Comparison of ENCODE assay signal across 8 cellular contexts in genomic region chr15:83206387-83206970, GRCh38. TPM values are rescaled to one million over a fixed set of nuclear protein-coding genes. Genes with fewer than 3 reads are reported as not detected.
DNase-seq lines count a peak whose midpoint lies in the region; ATAC-seq and TF ChIP-seq lines count a peak whose summit lies in the region.

No MANE protein-coding gene starts in this region.

- H3K9me3 ChIP-seq in T-helper 17 cell (ENCODE audit: control insufficient read depth, low read length, poor library complexity, severe bottlenecking) (no peaks in the 10 kb centered on the region), esophagus muscularis mucosa (no peaks in the 10 kb centered on the region)

- H3K36me3 Mint-ChIP-seq in activated CD4-positive, alpha-beta T cell treated with anti-CD3 and anti-CD28 coated beads, Interleukin-2, amount 10 ng/mL, durations not matched to agents 24 days and 14 days (ENCODE audit: low read depth), result peaks cover 5% of the 10 kb centered on the region
- H3K36me3 Mint-ChIP-seq in T-helper 17 cell (ENCODE audit: low read depth) (peaks cover 3% of the 10 kb centered on the region), nephron (ENCODE audit: low read depth) (no peaks in the 10 kb centered on the region)

- no peak for TF ChIP-seq EP300 in esophagus muscularis mucosa (IDR thresholded peaks at IDR 0.05)

- no peaks in the 10 kb centered on the region for H3K27me3 ChIP-seq in esophagus muscularis mucosa

- peaks cover 20% of the 10 kb centered on the region for H3K4me1 Mint-ChIP-seq in activated CD4-positive, alpha-beta T cell treated with anti-CD3 and anti-CD28 coated beads, Interleukin-2, amount 10 ng/mL, durations not matched to agents 24 days and 14 days
- H3K4me1 Mint-ChIP-seq in T-helper 17 cell (peaks cover 20% of the 10 kb centered on the region), nephron (peaks cover 51% of the 10 kb centered on the region)

- H3K9me3 Mint-ChIP-seq in activated CD4-positive, alpha-beta T cell treated with anti-CD3 and anti-CD28 coated beads, Interleukin-2, amount 10 ng/mL, durations not matched to agents 24 days and 14 days, result no peaks in the 10 kb centered on the region
- no peaks in the 10 kb centered on the region for H3K9me3 Mint-ChIP-seq in nephron

- H3K27me3 Mint-ChIP-seq in activated CD4-positive, alpha-beta T cell treated with anti-CD3 and anti-CD28 coated beads, Interleukin-2, amount 10 ng/mL, durations not matched to agents 24 days and 14 days, result peaks cover 30% of the 10 kb centered on the region
- H3K27me3 Mint-ChIP-seq in T-helper 17 cell, result peaks cover 23% of the 10 kb centered on the region
- H3K27me3 Mint-ChIP-seq in nephron (ENCODE audit: low read depth), result no peaks in the 10 kb centered on the region

- no peak for ATAC-seq in T-helper 17 cell
- ATAC-seq in omental fat pad (ENCODE audit: low FRiP score), result no peak
- no peak for ATAC-seq in HG03097 (IDR thresholded peaks at IDR 0.05; ENCODE audit: low FRiP score, unreplicated experiment)
- no peak for ATAC-seq in HG02798 (IDR thresholded peaks at IDR 0.05; ENCODE audit: poor library complexity, unreplicated experiment)

- TF ChIP-seq CTCF in esophagus muscularis mucosa (IDR thresholded peaks at IDR 0.05) (no peak), nephron (IDR thresholded peaks at IDR 0.05; ENCODE audit: unreplicated experiment in 3 of 3) (no peak), omental fat pad (IDR thresholded peaks at IDR 0.05) (no peak)

- peaks cover 16 to 47% (median 46%) of the 10 kb centered on the region in 4 donors for H3K4me1 ChIP-seq in esophagus muscularis mucosa

- H3K27ac Mint-ChIP-seq in activated CD4-positive, alpha-beta T cell treated with anti-CD3 and anti-CD28 coated beads, Interleukin-2, amount 10 ng/mL, durations not matched to agents 24 days and 14 days, result peak overlapping the region; percentile 91
- H3K27ac Mint-ChIP-seq in T-helper 17 cell (peak overlapping the region; percentile 90), nephron (peak overlapping the region; percentile 97 to 100 (median 99))

- WGBS in esophagus muscularis mucosa, result 2% methylated on average over 23 of the region's 24 CpGs

- peak overlapping the region; percentile 88 to 96 (median 91) for H3K4me3 ChIP-seq in esophagus muscularis mucosa

- peak overlapping the region; percentile 91 to 96 (median 94) for H3K27ac ChIP-seq in esophagus muscularis mucosa (replicated peaks in 1 of 4)

- H3K4me3 Mint-ChIP-seq in activated CD4-positive, alpha-beta T cell treated with anti-CD3 and anti-CD28 coated beads, Interleukin-2, amount 10 ng/mL, durations not matched to agents 24 days and 14 days, result peak overlapping the region; percentile 90
- H3K4me3 Mint-ChIP-seq in T-helper 17 cell (peak overlapping the region; percentile 96), nephron (peak overlapping the region; percentile 94 to 100 (median 100))

- H3K36me3 ChIP-seq in esophagus muscularis mucosa, result no peaks in the 10 kb centered on the region

- TF ChIP-seq POLR2A in esophagus muscularis mucosa (IDR thresholded peaks at IDR 0.05; ENCODE audit: low read depth), result no peak

- intact Hi-C loops in activated CD4-positive, alpha-beta T cell treated with anti-CD3 and anti-CD28 coated beads, Interleukin-2, amount 10 ng/mL, durations not matched to agents 24 days and 14 days (cut with micrococcal nuclease), result loop anchor here (2.0 to 10.0 kb wide), 2 partner anchors 98 to 718 kb away; no protein-coding TSS in a partner anchor
- intact Hi-C loops in esophagus muscularis mucosa (cut with DNase I), result loop anchor here (5.0 kb wide), 2 partner anchors 139 to 194 kb away; partner anchors contain the start of genes BTBD1 and C15orf40

- no peak for DNase-seq in activated CD4-positive, alpha-beta T cell treated with anti-CD3 and anti-CD28 coated beads, Interleukin-2, amount 10 ng/mL, durations not matched to agents 24 days and 14 days
- no peak for DNase-seq in activated CD4-positive, alpha-beta T cell treated with anti-CD3 and anti-CD28 coated beads for 1 hour
- no peak for DNase-seq in T-helper 17 cell
- DNase-seq in esophagus muscularis mucosa (ENCODE audit: extremely low spot score), result no peak
- no peak for DNase-seq in omental fat pad (ENCODE audit: low spot score)

RNA-seq across cellular contexts. Expression of gene HDGFL3, which starts 1.1 kb away (rescaled TPM):
- 34.6 and 38.7 TPM in 2 replicates for total RNA-seq in activated CD4-positive, alpha-beta T cell treated with anti-CD3 and anti-CD28 coated beads, Interleukin-2, amount 10 ng/mL, durations not matched to agents 24 days and 14 days
- total RNA-seq in T-helper 17 cell (10 to 100 TPM in 1 of 2 donors, 1 to 10 TPM in 1; 4.4 to 26.4 TPM), esophagus muscularis mucosa (10 to 100 TPM; 38.1 to 72.6 (median 47.9) TPM), omental fat pad (10 to 100 TPM; 16.0 to 40.7 (median 29.5) TPM)
